In the genomic region with DNA sequence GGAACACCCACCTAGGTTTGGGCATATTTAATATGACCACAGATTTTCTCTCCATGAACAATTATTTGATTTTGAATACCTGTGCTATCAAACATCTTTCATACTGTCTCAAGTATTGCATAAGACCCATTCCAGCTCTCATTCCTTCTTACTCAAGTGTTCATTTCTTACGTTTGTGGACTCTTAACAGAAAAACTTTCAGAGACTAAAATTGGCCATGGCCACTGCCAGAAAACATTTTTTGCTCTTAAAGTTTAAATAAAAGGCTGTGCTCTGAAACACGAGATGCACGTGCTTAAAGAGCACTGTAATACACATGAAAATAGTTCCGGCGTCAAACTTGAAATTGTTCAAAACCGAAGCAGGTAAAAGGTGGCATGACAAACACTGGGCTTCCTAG, we compare ENCODE assay signal across 15 cellular contexts.
DNase-seq lines count a peak whose midpoint lies in the region; ATAC-seq and TF ChIP-seq lines count a peak whose summit lies in the region.
"Had no signal": no experiment of that assay in that cellular context is flagged by ENCODE, and none has a peak within 500 bp of the region (broad histone marks: within the 10 kb centered on the region; RNA-seq: fewer than 3 reads in every experiment).

No MANE protein-coding gene starts in this region.

- peak overlapping the region; percentile 77 for H3K27ac Mint-ChIP-seq in activated naive CD4-positive, alpha-beta T cell treated with anti-CD3 and anti-CD28 coated beads for 36 hours
- H3K27ac Mint-ChIP-seq in activated naive CD4-positive, alpha-beta T cell treated with anti-CD3 and anti-CD28 coated beads, Interleukin-2, amount 50 U/mL, for 72 hours: peak overlapping the region in 1 of 2 donors; percentile 84
- peak overlapping the region; percentile 70; the same call in 1 of the 2 replicates for H3K27ac Mint-ChIP-seq in WTC11
- H3K27ac Mint-ChIP-seq: mesothelial cell of epicardium had no signal

- CTCF ChIA-PET in activated naive CD4-positive, alpha-beta T cell treated with anti-CD3 and anti-CD28 coated beads for 36 hours (lab: Charles Lee): interaction anchor here (1.3 to 11.2 kb wide), 2 partner anchors 13 to 17 kb away, joined by 3 to 107 read pairs; no protein-coding TSS in a partner anchor
- CTCF ChIA-PET in WTC11 (lab: Charles Lee): interaction anchor here (1.7 to 3.1 kb wide), 2 partner anchors 13 kb away, joined by 7 to 33 read pairs; no protein-coding TSS in a partner anchor

- peak overlapping the region; percentile 54 for H3K4me3 Mint-ChIP-seq in activated naive CD4-positive, alpha-beta T cell treated with anti-CD3 and anti-CD28 coated beads for 36 hours
- no peak overlapping the region for H3K4me3 Mint-ChIP-seq in WTC11
- H3K4me3 Mint-ChIP-seq: mesothelial cell of epicardium had no signal

- TF ChIP-seq CTCF in WTC11 (IDR thresholded peaks at IDR 0.05) (no peak), tibial artery (IDR thresholded peaks at IDR 0.05) (no peak), suprapubic skin (IDR thresholded peaks at IDR 0.05) (no peak)

- peaks cover 71% of the 10 kb centered on the region for H3K4me1 Mint-ChIP-seq in activated naive CD4-positive, alpha-beta T cell treated with anti-CD3 and anti-CD28 coated beads for 36 hours (ENCODE audit: low read depth)
- peaks cover 64% of the 10 kb centered on the region for H3K4me1 Mint-ChIP-seq in WTC11

- 53% methylated on average over 6 of the region's 6 CpGs for WGBS in suprapubic skin

- DNase-seq in activated naive CD4-positive, alpha-beta T cell treated with anti-CD3 and anti-CD28 coated beads for 36 hours: no peak
- DNase-seq in activated naive CD4-positive, alpha-beta T cell treated with anti-CD3 and anti-CD28 coated beads, Interleukin-2, amount 50 U/mL, for 72 hours (ENCODE audit: low spot score in 2 of 2): no peak
- DNase-seq in WTC11 (ENCODE audit: low spot score) (no peak), fibroblast of gingiva (ENCODE audit: low read depth) (peak; percentile 60), tibial artery (no peak), suprapubic skin (ENCODE audit: low spot score in 2 of 2) (no peak)
- no peak for DNase-seq in stimulated activated CD4-positive, alpha-beta T cell treated with anti-CD3 and anti-CD28 coated beads, Interleukin-1b, Interleukin-23, amount 100 ng/mL, for 48 hours
- DNase-seq: activated gamma-delta T cell; central memory CD4-positive, alpha-beta T cell; esophagus squamous epithelium; NCI-H2171 treated with DMSO at 0.1 percent for 48 hours; pancreas had no signal

- intact Hi-C loops in activated naive CD4-positive, alpha-beta T cell treated with anti-CD3 and anti-CD28 coated beads for 36 hours (cut with micrococcal nuclease): loop anchor here (5.0 to 10.0 kb wide), 4 partner anchors 94 to 591 kb away; partner anchors contain the start of genes CCDC138 and RANBP2
- intact Hi-C loops in tibial artery (cut with DNase I; ENCODE audit: low total_unique reads): no loop called here

- no peak for TF ChIP-seq POLR2A in suprapubic skin (IDR thresholded peaks at IDR 0.05)

- H3K4me1 ChIP-seq in tibial artery (peaks cover 0 to 45% (median 24%) of the 10 kb centered on the region in 4 donors), suprapubic skin (peaks cover 32% of the 10 kb centered on the region)

- no peak for TF ChIP-seq EP300 in suprapubic skin (IDR thresholded peaks at IDR 0.05)

- H3K27me3 ChIP-seq in tibial artery: no peaks in the 10 kb centered on the region
- H3K27me3 ChIP-seq in suprapubic skin: no peaks in the 10 kb centered on the region
- H3K27me3 ChIP-seq: esophagus squamous epithelium, pancreas had no signal

- H3K27me3 Mint-ChIP-seq in activated naive CD4-positive, alpha-beta T cell treated with anti-CD3 and anti-CD28 coated beads for 36 hours (ENCODE audit: low read depth): no peaks in the 10 kb centered on the region
- H3K27me3 Mint-ChIP-seq in WTC11 (ENCODE audit: low read depth): no peaks in the 10 kb centered on the region

- H3K4me3 ChIP-seq in tibial artery: no peak overlapping the region
- H3K4me3 ChIP-seq in suprapubic skin: no peak overlapping the region
- H3K4me3 ChIP-seq: pancreas had no signal

- POLR2A ChIA-PET in WTC11 (lab: Charles Lee): no interaction called here

- H3K27ac ChIP-seq in tibial artery: peak overlapping the region; percentile 10 to 33
- H3K27ac ChIP-seq in suprapubic skin: no peak overlapping the region
- H3K27ac ChIP-seq: pancreas had no signal

- H3K9me3 Mint-ChIP-seq in activated naive CD4-positive, alpha-beta T cell treated with anti-CD3 and anti-CD28 coated beads for 36 hours: no peaks in the 10 kb centered on the region
- H3K9me3 Mint-ChIP-seq in activated naive CD4-positive, alpha-beta T cell treated with anti-CD3 and anti-CD28 coated beads, Interleukin-2, amount 50 U/mL, for 72 hours: no peaks in the 10 kb centered on the region
- H3K9me3 Mint-ChIP-seq in WTC11: no peaks in the 10 kb centered on the region
- H3K9me3 Mint-ChIP-seq: mesothelial cell of epicardium had no signal

- no peaks in the 10 kb centered on the region for H3K36me3 Mint-ChIP-seq in activated naive CD4-positive, alpha-beta T cell treated with anti-CD3 and anti-CD28 coated beads for 36 hours (ENCODE audit: low read depth)
- no peaks in the 10 kb centered on the region for H3K36me3 Mint-ChIP-seq in activated naive CD4-positive, alpha-beta T cell treated with anti-CD3 and anti-CD28 coated beads, Interleukin-2, amount 50 U/mL, for 72 hours
- no peaks in the 10 kb centered on the region for H3K36me3 Mint-ChIP-seq in WTC11
- H3K36me3 Mint-ChIP-seq: mesothelial cell of epicardium had no signal

- H3K36me3 ChIP-seq in tibial artery: no peaks in the 10 kb centered on the region
- H3K36me3 ChIP-seq in suprapubic skin: no peaks in the 10 kb centered on the region
- H3K36me3 ChIP-seq: esophagus squamous epithelium, pancreas had no signal

- no peaks in the 10 kb centered on the region for H3K9me3 ChIP-seq in tibial artery
- no peaks in the 10 kb centered on the region for H3K9me3 ChIP-seq in suprapubic skin
- H3K9me3 ChIP-seq: esophagus squamous epithelium, pancreas had no signal

- ATAC-seq in activated naive CD4-positive, alpha-beta T cell treated with anti-CD3 and anti-CD28 coated beads, Interleukin-2, amount 50 U/mL, for 72 hours: no peak
- ATAC-seq in WTC11 (no peak), GM19035 (IDR thresholded peaks at IDR 0.05; ENCODE audit: unreplicated experiment) (no peak)
- ATAC-seq: pancreas, SK-N-SH treated with all-trans-retinoic acid at 6 μM for 48 hours had no signal

TF ChIP-seq in WTC11, 78 proteins besides CTCF, POLR2A, EP300 and RAD21 (continues in another document):
- TF ChIP-seq ELF4 (CRISPR knock-in tag; IDR thresholded peaks at IDR 0.05; ENCODE audit: low read depth) (no peak), NFE2L1 (CRISPR knock-in tag; IDR thresholded peaks at IDR 0.05) (no peak), E2F4 (CRISPR knock-in tag; IDR thresholded peaks at IDR 0.05; ENCODE audit: borderline replicate concordance, low read depth) (no peak), TCF7 (CRISPR knock-in tag; IDR thresholded peaks at IDR 0.05; ENCODE audit: low read depth) (no peak), ZSCAN18 (CRISPR knock-in tag; IDR thresholded peaks at IDR 0.05) (no peak), ATF2 (CRISPR knock-in tag; IDR thresholded peaks at IDR 0.05; ENCODE audit: borderline replicate concordance, low read depth) (no peak), OVOL2 (CRISPR knock-in tag; IDR thresholded peaks at IDR 0.05; ENCODE audit: borderline replicate concordance) (no peak), TP53 (CRISPR knock-in tag; IDR thresholded peaks at IDR 0.05) (no peak), SOX15 (CRISPR knock-in tag; IDR thresholded peaks at IDR 0.05) (no peak), ZNF232 (CRISPR knock-in tag; IDR thresholded peaks at IDR 0.05) (no peak), KAT7 (CRISPR knock-in tag; IDR thresholded peaks at IDR 0.05; ENCODE audit: borderline replicate concordance) (no peak), CREM (CRISPR knock-in tag; IDR thresholded peaks at IDR 0.05) (no peak), MXD4 (CRISPR knock-in tag; IDR thresholded peaks at IDR 0.05; ENCODE audit: borderline replicate concordance) (no peak)
